ENCODE assay signal across 8 cellular contexts in genomic region chr11:111512296-111513239, GRCh38. TPM values are rescaled to one million over a fixed set of nuclear protein-coding genes. Genes with fewer than 3 reads are reported as not detected.
DNase-seq lines count a peak whose midpoint lies in the region; TF ChIP-seq lines count a peak whose summit lies in the region.

BTG4 (minus strand) TSS chr11:111512386; CDS start chr11:111498776, 13,610 bp downstream.

- H2AFZ ChIP-seq in osteoblast (ENCODE audit: low read length) (peak within 1 kb of the TSS; percentile 80), Karpas-422 (ENCODE audit: low read length) (no peak within 1 kb of the TSS)

- DNase-seq in activated effector memory CD4-positive, alpha-beta T cell treated with anti-CD3 and anti-CD28 coated beads, Interleukin-2, amount 50 U/mL, for 16 hours = peak; percentile 67
- DNase-seq in activated effector memory CD4-positive, alpha-beta T cell treated with Interleukin-2 at 50 U/mL for 16 hours = no peak
- peak; percentile 25 to 39 for DNase-seq in activated CD4-positive, alpha-beta T cell treated with anti-CD3 and anti-CD28 coated beads, Interleukin-2, amount 50 U/mL, for 48 hours
- no peak for DNase-seq in fibroblast of pulmonary artery (ENCODE audit: low read depth)
- DNase-seq in osteoblast (ENCODE audit: insufficient read length, low spot score, missing footprints) = peak; percentile 84
- DNase-seq in UCSD-AML1 (lab: John Stamatoyannopoulos, UW; ENCODE audit: unreplicated experiment) = no peak
- DNase-seq in Karpas-422 = no peak
- no peak for DNase-seq in NCI-H2107 treated with DMSO at 0.1 percent for 48 hours (lab: John Stamatoyannopoulos, UW; ENCODE audit: unreplicated experiment)

- no peaks in the 10 kb centered on the region for H3K27me3 ChIP-seq in osteoblast (ENCODE audit: insufficient read depth, low read length)
- H3K27me3 ChIP-seq in Karpas-422 (ENCODE audit: low read length) = 0 out of 2 replicates have a peak, but pooled peaks cover 3% of the 10 kb centered on the region

- H4K20me1 ChIP-seq in osteoblast (ENCODE audit: insufficient read depth, low read length) = no peaks in the 10 kb centered on the region
- H4K20me1 ChIP-seq in Karpas-422 (ENCODE audit: insufficient read depth, low read depth, low read length) = no peaks in the 10 kb centered on the region

- no peaks in the 10 kb centered on the region for H3K9me3 ChIP-seq in osteoblast (ENCODE audit: low read depth, low read length)
- no peaks in the 10 kb centered on the region for H3K9me3 ChIP-seq in Karpas-422 (ENCODE audit: low read length)

- no peaks in the 10 kb centered on the region for H3K79me2 ChIP-seq in osteoblast (ENCODE audit: insufficient read depth, low read length)
- no peaks in the 10 kb centered on the region for H3K79me2 ChIP-seq in Karpas-422 (ENCODE audit: low read length)

- no peaks in the 10 kb centered on the region for H3K9me2 ChIP-seq in Karpas-422 (replicated peaks; ENCODE audit: insufficient read depth, low read length)

- H3K9ac ChIP-seq in Karpas-422 (ENCODE audit: low read length) = no peak within 1 kb of the TSS

- H3K4me2 ChIP-seq in osteoblast (ENCODE audit: insufficient read depth, low read length) = peak within 1 kb of the TSS; percentile 77
- no peak within 1 kb of the TSS for H3K4me2 ChIP-seq in Karpas-422 (ENCODE audit: low read depth, low read length, poor library complexity, severe bottlenecking)

- TF ChIP-seq CTCF in fibroblast of pulmonary artery (IDR thresholded peaks at IDR 0.05; ENCODE audit: low read length, missing control alignments) (no peak), osteoblast (IDR thresholded peaks at IDR 0.05; ENCODE audit: extremely low read depth, low read depth, low read length) (no peak)

- no peaks in the 10 kb centered on the region for H3K36me3 ChIP-seq in osteoblast (ENCODE audit: insufficient read depth, low read length)
- H3K36me3 ChIP-seq in Karpas-422 (ENCODE audit: insufficient read depth, low read length) = no peaks in the 10 kb centered on the region

- H3K27ac ChIP-seq in osteoblast (ENCODE audit: low read depth, low read length) (no peak within 1 kb of the TSS), Karpas-422 (ENCODE audit: low read length) (no peak within 1 kb of the TSS)

- peak within 1 kb of the TSS; percentile 48 for H3K4me3 ChIP-seq in fibroblast of pulmonary artery (replicated peaks; ENCODE audit: low read depth, low read length)
- H3K4me3 ChIP-seq in osteoblast (ENCODE audit: insufficient read depth, low read length) = peak within 1 kb of the TSS; percentile 71
- no peak within 1 kb of the TSS for H3K4me3 ChIP-seq in Karpas-422 (ENCODE audit: low read length)

- H3K4me1 ChIP-seq in osteoblast (ENCODE audit: insufficient read depth, low read length) = no peaks in the 10 kb centered on the region
- H3K4me1 ChIP-seq in Karpas-422 (ENCODE audit: low read length) = no peaks in the 10 kb centered on the region

RNA-seq across cellular contexts. Expression of gene BTG4, which starts in this region (rescaled TPM):
- 0.29 TPM in 1 of 2 replicates, not detected in the other for total RNA-seq in osteoblast
- total RNA-seq in Karpas-422 (2014; rRNA removed; shearing (Covaris generic); ENCODE audit: low replicate concordance) = not detected in 2 replicates

Comparison
In these comparisons a context has a peak if more than half of its experiments do, and no peak if none do; other contexts are left out.
1. DNase-seq: peak in activated effector memory CD4-positive, alpha-beta T cell treated with anti-CD3 and anti-CD28 coated beads, Interleukin-2, amount 50 U/mL, for 16 hours (single experiment) and activated CD4-positive, alpha-beta T cell treated with anti-CD3 and anti-CD28 coated beads, Interleukin-2, amount 50 U/mL, for 48 hours (2 of 2); none in activated effector memory CD4-positive, alpha-beta T cell treated with Interleukin-2 at 50 U/mL for 16 hours (single experiment), fibroblast of pulmonary artery (single experiment), UCSD-AML1 (single experiment), Karpas-422 (single experiment) and NCI-H2107 treated with DMSO at 0.1 percent for 48 hours (single experiment).
2. Peak in DNase-seq, H3K4me3 ChIP-seq and H3K4me2 ChIP-seq in osteoblast; RNA of the gene not detected or under 1 TPM.